ENCODE assay signal across 12 cellular contexts in genomic region chr15:66411190-66411589, GRCh38. TPM values are rescaled to one million over a fixed set of nuclear protein-coding genes. Genes with fewer than 3 reads are reported as not detected.
A peak's percentile ranks its signal among the peaks of the same experiment; 100 is the strongest.
DNase-seq lines count a peak whose midpoint lies in the region; ATAC-seq, FAIRE-seq and TF ChIP-seq lines count a peak whose summit lies in the region.
"Had no signal": no experiment of that assay in that cellular context is flagged by ENCODE, and none has a peak within 500 bp of the region (broad histone marks: within the 10 kb centered on the region; RNA-seq: fewer than 3 reads in every experiment).

No MANE protein-coding gene starts in this region.

- no peak for FAIRE-seq in RCC 7860 (lab: Jason Lieb, UNC)
- FAIRE-seq: H54 had no signal

- no peaks in the 10 kb centered on the region for H3K36me3 Mint-ChIP-seq in MCF 10A (ENCODE audit: insufficient read depth, unreplicated experiment)

- CTCF ChIA-PET in MCF 10A (lab: Yijun Ruan, JAX), result interaction anchor here (0.6 to 1.7 kb wide), 2 partner anchors 24 to 364 kb away, joined by 3 to 7 read pairs; no protein-coding TSS in a partner anchor
- CTCF ChIA-PET in mammary epithelial cell (lab: Charles Lee; ENCODE audit: low non-redundant PET), result no interaction called here

- peak overlapping the region; percentile 40 for H3K27ac Mint-ChIP-seq in MCF 10A (ENCODE audit: low read depth, unreplicated experiment)
- peak overlapping the region; percentile 3 to 77 for H3K27ac Mint-ChIP-seq in stimulated activated naive CD8-positive, alpha-beta T cell treated with anti-CD3 and anti-CD28 coated beads, Interleukin-15, amount 100 ng/mL, for 72 hours

- no peaks in the 10 kb centered on the region for H3K27me3 ChIP-seq in mammary epithelial cell (ENCODE audit: insufficient read depth, low read length)
- H3K27me3 ChIP-seq in effector memory CD4-positive, alpha-beta T cell (replicated peaks; ENCODE audit: control insufficient read depth, insufficient read depth, low read length, poor library complexity, severe bottlenecking), result no peaks in the 10 kb centered on the region

- H3K79me2 ChIP-seq in mammary epithelial cell (ENCODE audit: insufficient read depth, low read length), result peaks cover 100% of the 10 kb centered on the region

- peaks cover 9% of the 10 kb centered on the region for H3K9me3 ChIP-seq in mammary epithelial cell (replicated peaks; ENCODE audit: insufficient read depth, low read length)
- peaks cover 7% of the 10 kb centered on the region for H3K9me3 ChIP-seq in effector memory CD4-positive, alpha-beta T cell (ENCODE audit: control insufficient read depth, low read length)

- TF ChIP-seq CTCF in MCF 10A (IDR thresholded peaks at IDR 0.05; ENCODE audit: unreplicated experiment) (no peak), mammary epithelial cell (conservative IDR thresholded peaks at IDR 0.05 in 1 of 2, IDR thresholded peaks at IDR 0.05 in 1 of 2; ENCODE audit: extremely low read depth in 1 of 2, insufficient read depth in 1 of 2, low read depth in 1 of 2, low read length in 2 of 2) (no peak)

- in situ Hi-C loops in mammary epithelial cell (cut with MboI; ENCODE audit: low sequenced_read_pairs in 2 of 2), result no loop called here

- no TSS peak for BruUV-seq in MCF 10A (replicated peaks; lab: Mats Ljungman, UMichigan)
- no TSS peak for BruUV-seq in mammary epithelial cell (replicated peaks; lab: Mats Ljungman, UMichigan)

- H2AFZ ChIP-seq in mammary epithelial cell (ENCODE audit: low read depth, low read length), result no peak overlapping the region

- H3K27ac ChIP-seq in mammary epithelial cell (ENCODE audit: insufficient read depth, low read depth, low read length), result no peak overlapping the region
- H3K27ac ChIP-seq in effector memory CD4-positive, alpha-beta T cell (ENCODE audit: insufficient read depth, low read length, poor library complexity, severe bottlenecking), result no peak overlapping the region

- intact Hi-C loops in MCF 10A (cut with micrococcal nuclease) (no loop called here), mammary epithelial cell (cut with micrococcal nuclease) (no loop called here)

- peaks cover 16% of the 10 kb centered on the region for H3K9me3 Mint-ChIP-seq in MCF 10A (ENCODE audit: unreplicated experiment)
- peaks cover 11 to 18% of the 10 kb centered on the region in 2 donors for H3K9me3 Mint-ChIP-seq in stimulated activated naive CD8-positive, alpha-beta T cell treated with anti-CD3 and anti-CD28 coated beads, Interleukin-15, amount 100 ng/mL, for 72 hours

- no peak for ATAC-seq in stimulated activated naive CD8-positive, alpha-beta T cell treated with anti-CD3 and anti-CD28 coated beads, Interleukin-15, amount 100 ng/mL, for 72 hours
- ATAC-seq in GM21723 (IDR thresholded peaks at IDR 0.05; ENCODE audit: unreplicated experiment) (no peak), HG03571 (IDR thresholded peaks at IDR 0.05; ENCODE audit: unreplicated experiment) (no peak)
- ATAC-seq: Right ventricle myocardium inferior had no signal

- dilution Hi-C loops in mammary epithelial cell (cut with HindIII; ENCODE audit: low sequenced_read_pairs), result loop anchor here (5.0 kb wide), 3 partner anchors 36 to 91 kb away; partner anchors contain the start of gene RPL4

- no peak overlapping the region for H3K4me3 Mint-ChIP-seq in MCF 10A (ENCODE audit: unreplicated experiment)
- H3K4me3 Mint-ChIP-seq in stimulated activated naive CD8-positive, alpha-beta T cell treated with anti-CD3 and anti-CD28 coated beads, Interleukin-15, amount 100 ng/mL, for 72 hours, result peak overlapping the region; percentile 40 to 56

- no peak overlapping the region for H3K9ac ChIP-seq in mammary epithelial cell (ENCODE audit: insufficient read depth, low read length)

- H3K36me3 ChIP-seq in mammary epithelial cell (ENCODE audit: insufficient read depth, low read length), result no peaks in the 10 kb centered on the region
- H3K36me3 ChIP-seq in effector memory CD4-positive, alpha-beta T cell (ENCODE audit: control insufficient read depth, insufficient read depth, low read length), result no peaks in the 10 kb centered on the region

- DNase-seq in MCF 10A (ENCODE audit: unreplicated experiment) (no peak), mammary epithelial cell (no peak), RCC 7860 (ENCODE audit: low spot score) (peak; percentile 11), AG08395 (ENCODE audit: low spot score) (no peak)
- no peak for DNase-seq in effector memory CD4-positive, alpha-beta T cell
- no peak for DNase-seq in stimulated activated naive CD8-positive, alpha-beta T cell treated with anti-CD3 and anti-CD28 coated beads, Interleukin-15, amount 100 ng/mL, for 72 hours
- DNase-seq: NCI-H187 treated with DMSO at 0.1 percent for 48 hours, substantia nigra had no signal

- no peaks in the 10 kb centered on the region for H3K27me3 Mint-ChIP-seq in MCF 10A (ENCODE audit: insufficient read depth, unreplicated experiment)
- H3K27me3 Mint-ChIP-seq in stimulated activated naive CD8-positive, alpha-beta T cell treated with anti-CD3 and anti-CD28 coated beads, Interleukin-15, amount 100 ng/mL, for 72 hours, result no peaks in the 10 kb centered on the region

- H4K20me1 ChIP-seq in mammary epithelial cell (ENCODE audit: insufficient read depth, low read length), result peaks cover 5% of the 10 kb centered on the region

- POLR2A ChIA-PET in MCF 10A (lab: Yijun Ruan, JAX), result interaction anchor here (1.7 kb wide), 1 partner anchor 23 kb away, joined by 6 read pairs; no protein-coding TSS in a partner anchor

- H3K4me3 ChIP-seq in mammary epithelial cell (replicated peaks in 1 of 3; ENCODE audit: insufficient read depth in 1 of 3, low read depth in 2 of 3, low read length in 3 of 3), result no peak overlapping the region
- peak overlapping the region; percentile 3 for H3K4me3 ChIP-seq in effector memory CD4-positive, alpha-beta T cell (ENCODE audit: insufficient read depth, low read depth, low read length, poor library complexity, severe bottlenecking)

- H3K4me2 ChIP-seq in mammary epithelial cell (ENCODE audit: insufficient read depth, low read depth, low read length), result no peak overlapping the region

- peaks cover 11% of the 10 kb centered on the region for H3K4me1 ChIP-seq in mammary epithelial cell (ENCODE audit: insufficient read depth, low read length)
- H3K4me1 ChIP-seq in effector memory CD4-positive, alpha-beta T cell (ENCODE audit: control insufficient read depth, insufficient read depth, low read length, poor library complexity, severe bottlenecking), result peaks cover 32% of the 10 kb centered on the region

- H3K4me1 Mint-ChIP-seq in MCF 10A (ENCODE audit: insufficient read depth, unreplicated experiment), result peaks cover 50% of the 10 kb centered on the region
- peaks cover 84% of the 10 kb centered on the region for H3K4me1 Mint-ChIP-seq in stimulated activated naive CD8-positive, alpha-beta T cell treated with anti-CD3 and anti-CD28 coated beads, Interleukin-15, amount 100 ng/mL, for 72 hours

RNA-seq across cellular contexts. Expression of gene MAP2K1, which starts 24.5 kb away (rescaled TPM):
- 108 and 115 TPM in 2 replicates for total RNA-seq in MCF 10A (2022)
- total RNA-seq in mammary epithelial cell, result 100 to 1,000 TPM in 1 of 2 donors, 10 to 100 TPM in 1; 29.8 to 104 TPM
- polyA plus RNA-seq in mammary epithelial cell, result 70.6 TPM
- polyA minus RNA-seq in mammary epithelial cell, result 92.7 TPM

RNA-seq across cellular contexts. Expression of gene TIPIN, which starts 54.7 kb away (rescaled TPM):
- total RNA-seq in MCF 10A (2022) (16.1 and 17.1 TPM in 2 replicates), mammary epithelial cell (10 to 100 TPM in 1 of 2 donors, 1 to 10 TPM in 1; 7.7 to 18.1 TPM)
- 8.6 TPM for polyA plus RNA-seq in mammary epithelial cell
- 1.3 TPM for polyA minus RNA-seq in mammary epithelial cell
